Comparison of ENCODE assay signal across 22 cellular contexts in the genomic region with DNA sequence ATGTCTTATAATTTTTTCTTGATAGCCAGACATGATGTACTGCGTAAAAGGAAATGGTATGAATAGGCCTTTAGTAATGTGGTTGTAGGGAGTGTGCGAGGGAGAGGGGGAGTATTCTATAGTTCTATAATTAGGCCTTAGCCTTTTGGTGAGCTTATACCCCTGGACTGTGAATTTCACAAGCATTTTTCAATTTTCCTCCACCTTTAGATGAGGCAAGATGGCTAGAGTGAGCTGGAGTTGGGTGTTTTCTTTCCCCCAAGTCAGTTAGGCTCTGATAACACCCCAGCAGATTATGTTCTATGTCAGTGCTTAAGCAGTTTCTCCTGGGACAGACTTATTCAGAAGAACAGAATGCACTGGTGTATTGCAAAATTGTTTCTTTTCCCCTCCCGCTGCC.
DNase-seq lines count a peak whose midpoint lies in the region; ATAC-seq and TF ChIP-seq lines count a peak whose summit lies in the region.
"Had no signal": no experiment of that assay in that cellular context is flagged by ENCODE, and none has a peak within 500 bp of the region (broad histone marks: within the 10 kb centered on the region; RNA-seq: fewer than 3 reads in every experiment).

No MANE protein-coding gene starts in this region.

- DNase-seq in amniotic epithelial cell (ENCODE audit: low read depth) (peak; percentile 97), foreskin fibroblast (peak; percentile 4 to 48), CD1c-positive myeloid dendritic cell (ENCODE audit: extremely low spot score) (no peak)
- DNase-seq in activated naive CD8-positive, alpha-beta T cell treated with anti-CD3 and anti-CD28 coated beads for 36 hours = no peak
- DNase-seq: ACHN; activated CD4-positive, alpha-beta T cell treated with anti-CD3 and anti-CD28 coated beads, Interleukin-2, amount 10 ng/mL, durations not matched to agents 24 days and 14 days; caudate nucleus; CD4-positive, alpha-beta T cell; effector CD8-positive, alpha-beta T cell; foreskin keratinocyte; hypothalamus; naive thymus-derived CD8-positive, alpha-beta T cell; NCI-H1048; NCI-H1930; posterior cingulate gyrus had no signal

- H3K27me3 Mint-ChIP-seq in activated naive CD8-positive, alpha-beta T cell treated with anti-CD3 and anti-CD28 coated beads for 36 hours = peaks cover 21% of the 10 kb centered on the region
- H3K27me3 Mint-ChIP-seq: activated CD4-positive, alpha-beta T cell treated with anti-CD3 and anti-CD28 coated beads, Interleukin-2, amount 10 ng/mL, durations not matched to agents 24 days and 14 days; IgD-negative memory B cell had no signal

- H3K4me3 ChIP-seq in ACC112 (ENCODE audit: low read depth, low read length) = peak overlapping the region; percentile 48; the same call in 1 of the 2 replicates
- H3K4me3 ChIP-seq in foreskin fibroblast (ENCODE audit: low read depth in 1 of 2, low read length in 2 of 2) = no peak overlapping the region

- no peaks in the 10 kb centered on the region for H3K27me3 ChIP-seq in ACC112 (ENCODE audit: insufficient read depth, low read length)
- H3K27me3 ChIP-seq: foreskin keratinocyte had no signal

- H3K4me3 Mint-ChIP-seq in activated naive CD8-positive, alpha-beta T cell treated with anti-CD3 and anti-CD28 coated beads for 36 hours = no peak overlapping the region
- H3K4me3 Mint-ChIP-seq: activated CD4-positive, alpha-beta T cell treated with anti-CD3 and anti-CD28 coated beads, Interleukin-2, amount 10 ng/mL, durations not matched to agents 24 days and 14 days; CD4-positive, alpha-beta T cell; IgD-negative memory B cell; memory B cell; naive thymus-derived CD8-positive, alpha-beta T cell had no signal

- H3K79me2 ChIP-seq in ACC112 (ENCODE audit: control insufficient read depth, insufficient read depth, low read length, unreplicated experiment) = no peaks in the 10 kb centered on the region

- no peaks in the 10 kb centered on the region for H3K9me3 Mint-ChIP-seq in activated naive CD8-positive, alpha-beta T cell treated with anti-CD3 and anti-CD28 coated beads for 36 hours
- H3K9me3 Mint-ChIP-seq: activated CD4-positive, alpha-beta T cell treated with anti-CD3 and anti-CD28 coated beads, Interleukin-2, amount 10 ng/mL, durations not matched to agents 24 days and 14 days; activated T-helper 2 cell treated with anti-CD3 and anti-CD28 coated beads, Interferon-gamma antibody, Interleukin-2, Interleukin-4, amounts not matched to agents 10 μg/mL and 5 μg/mL and 100 μg/mL, durations not matched to agents 14 hours and 24 hours and 36 hours; CD4-positive, alpha-beta T cell; IgD-negative memory B cell had no signal

- ATAC-seq in HG03442 (IDR thresholded peaks at IDR 0.05; ENCODE audit: unreplicated experiment) = peak; percentile 28
- no peak for ATAC-seq in GM21515 (IDR thresholded peaks at IDR 0.05; ENCODE audit: unreplicated experiment)
- no peak for ATAC-seq in GM21360 (IDR thresholded peaks at IDR 0.05; ENCODE audit: unreplicated experiment)
- ATAC-seq: foreskin keratinocyte; naive thymus-derived CD8-positive, alpha-beta T cell had no signal

- peak overlapping the region; percentile 70 for H2AFZ ChIP-seq in ACC112 (ENCODE audit: low read length, unreplicated experiment)

- no peaks in the 10 kb centered on the region for H3K4me1 Mint-ChIP-seq in activated naive CD8-positive, alpha-beta T cell treated with anti-CD3 and anti-CD28 coated beads for 36 hours
- H3K4me1 Mint-ChIP-seq: activated CD4-positive, alpha-beta T cell treated with anti-CD3 and anti-CD28 coated beads, Interleukin-2, amount 10 ng/mL, durations not matched to agents 24 days and 14 days; IgD-negative memory B cell; memory B cell; naive thymus-derived CD8-positive, alpha-beta T cell had no signal

- TF ChIP-seq CTCF in foreskin fibroblast (IDR thresholded peaks at IDR 0.05; ENCODE audit: low read depth, low read length) = no peak

- H3K36me3 ChIP-seq in ACC112 (ENCODE audit: insufficient read depth, low read length) = 0 out of 2 replicates have a peak, but pooled peaks cover 4% of the 10 kb centered on the region

- H3K27ac ChIP-seq in ACC112 (ENCODE audit: low read depth, low read length) = peak overlapping the region; percentile 99
- H3K27ac ChIP-seq: foreskin keratinocyte had no signal

- peaks cover 29% of the 10 kb centered on the region for H3K4me1 ChIP-seq in ACC112 (ENCODE audit: control insufficient read depth, insufficient read depth, low read length, unreplicated experiment)
- H3K4me1 ChIP-seq: foreskin keratinocyte had no signal

- no peaks in the 10 kb centered on the region for H3K36me3 Mint-ChIP-seq in activated naive CD8-positive, alpha-beta T cell treated with anti-CD3 and anti-CD28 coated beads for 36 hours
- H3K36me3 Mint-ChIP-seq: IgD-negative memory B cell; memory B cell; naive thymus-derived CD8-positive, alpha-beta T cell had no signal

- no peak overlapping the region for H3K27ac Mint-ChIP-seq in activated naive CD8-positive, alpha-beta T cell treated with anti-CD3 and anti-CD28 coated beads for 36 hours
- H3K27ac Mint-ChIP-seq: activated CD4-positive, alpha-beta T cell treated with anti-CD3 and anti-CD28 coated beads, Interleukin-2, amount 10 ng/mL, durations not matched to agents 24 days and 14 days; activated T-helper 2 cell treated with anti-CD3 and anti-CD28 coated beads, Interferon-gamma antibody, Interleukin-2, Interleukin-4, amounts not matched to agents 10 μg/mL and 5 μg/mL and 100 μg/mL, durations not matched to agents 14 hours and 24 hours and 36 hours; CD4-positive, alpha-beta T cell; IgD-negative memory B cell; memory B cell; naive thymus-derived CD8-positive, alpha-beta T cell had no signal

Comparison
In these comparisons a context has a peak if more than half of its experiments do, and no peak if none do; other contexts are left out.
1. DNase-seq: peak in amniotic epithelial cell (single experiment) and foreskin fibroblast (2 of 2); none in CD1c-positive myeloid dendritic cell (single experiment) and activated naive CD8-positive, alpha-beta T cell treated with anti-CD3 and anti-CD28 coated beads for 36 hours (single experiment).